Comparison of ENCODE assay signal across 18 cellular contexts in genomic region chr19:31693870-31694269, GRCh38.
"Had no signal": no experiment of that assay in that cellular context is flagged by ENCODE, and none has a peak within 500 bp of the region (broad histone marks: within the 10 kb centered on the region; RNA-seq: fewer than 3 reads in every experiment).

No MANE protein-coding gene starts in this region.

- DNase-seq: KBM-7, MV-4-11, NCI-H1048, NCI-H1105, NCI-H1417, NCI-H1436 treated with DMSO at 0.1 percent for 48 hours, NCI-H1694, NCI-H187 treated with DMSO at 0.1 percent for 48 hours, NCI-H2029 treated with DMSO at 0.1 percent for 48 hours, NCI-H2171 treated with DMSO at 0.1 percent for 48 hours, NCI-H524, NCI-H526 treated with DMSO at 0.1 percent for 48 hours, NCI-H774, Right ventricle myocardium superior, RPMI8226, SIG-M5 had no signal

- H3K9me3 ChIP-seq: SJSA1 had no signal

- H3K27ac ChIP-seq: SJSA1, SK-N-MC had no signal

- H3K4me3 ChIP-seq: SJSA1, SK-N-MC had no signal

- H3K4me1 ChIP-seq: SJSA1 had no signal

- H3K36me3 ChIP-seq: SJSA1 had no signal

- H3K27me3 ChIP-seq: SJSA1 had no signal
